In genomic region chr11:20360650-20361049, GRCh38 we compare ENCODE assay signal across 8 cellular contexts. TPM values are rescaled to one million over a fixed set of nuclear protein-coding genes. Genes with fewer than 3 reads are reported as not detected.
DNase-seq lines count a peak whose midpoint lies in the region; ATAC-seq and TF ChIP-seq lines count a peak whose summit lies in the region.

No MANE protein-coding gene starts in this region.

- in situ Hi-C loops in gastrocnemius medialis (cut with MboI; ENCODE audit: low sequenced_read_pairs in 4 of 4), result loop anchor here in 1 of 4 donors (25.0 kb wide), 1 partner anchor 423 kb away; no protein-coding TSS in a partner anchor

- TF ChIP-seq POLR2A in tibial nerve (IDR thresholded peaks at IDR 0.05), result no peak
- TF ChIP-seq POLR2A in gastrocnemius medialis (IDR thresholded peaks at IDR 0.05), result no peak
- TF ChIP-seq POLR2A in esophagus squamous epithelium (IDR thresholded peaks at IDR 0.05), result no peak

- H3K9me3 Mint-ChIP-seq in activated naive CD8-positive, alpha-beta T cell treated with anti-CD3 and anti-CD28 coated beads, Interleukin-2, amount 50 U/mL, for 24 hours, result peaks cover 6% of the 10 kb centered on the region

- peak overlapping the region; percentile 68 for H3K4me3 Mint-ChIP-seq in activated naive CD8-positive, alpha-beta T cell treated with anti-CD3 and anti-CD28 coated beads, Interleukin-2, amount 50 U/mL, for 24 hours

- H3K4me3 ChIP-seq in osteoblast (ENCODE audit: insufficient read depth, low read length) (peak overlapping the region; percentile 52), tibial nerve (peak overlapping the region in 1 of 4 donors; percentile 1), gastrocnemius medialis (no peak overlapping the region), esophagus squamous epithelium (no peak overlapping the region)

- 68 to 69% methylated on average over 7 of the region's 7 CpGs for WGBS in tibial nerve, 2 donors
- 42 to 54% methylated on average over 6 to 7 of the region's 7 CpGs for WGBS in esophagus squamous epithelium, 2 donors

- ATAC-seq in GM19452 (IDR thresholded peaks at IDR 0.05; ENCODE audit: unreplicated experiment) (peak; percentile 45), gastrocnemius medialis (no peak), GM21447 (IDR thresholded peaks at IDR 0.05; ENCODE audit: unreplicated experiment) (no peak)
- ATAC-seq in activated naive CD8-positive, alpha-beta T cell treated with anti-CD3 and anti-CD28 coated beads, Interleukin-2, amount 50 U/mL, for 24 hours, result peak; percentile 22

- H3K4me1 Mint-ChIP-seq in activated naive CD8-positive, alpha-beta T cell treated with anti-CD3 and anti-CD28 coated beads, Interleukin-2, amount 50 U/mL, for 24 hours, result peaks cover 43% of the 10 kb centered on the region

- H3K36me3 ChIP-seq in osteoblast (ENCODE audit: insufficient read depth, low read length) (no peaks in the 10 kb centered on the region), tibial nerve (no peaks in the 10 kb centered on the region), gastrocnemius medialis (no peaks in the 10 kb centered on the region), esophagus squamous epithelium (no peaks in the 10 kb centered on the region)

- DNase-seq in NAMALWA (ENCODE audit: low spot score), result peak; percentile 55
- DNase-seq in activated naive CD8-positive, alpha-beta T cell treated with anti-CD3 and anti-CD28 coated beads, Interleukin-2, amount 50 U/mL, for 24 hours, result peak; percentile 27
- peak; percentile 41 for DNase-seq in osteoblast (ENCODE audit: insufficient read length, low spot score, missing footprints)
- DNase-seq in tibial nerve (ENCODE audit: low spot score in 2 of 2), result no peak
- DNase-seq in gastrocnemius medialis, result no peak
- DNase-seq in esophagus squamous epithelium (lab: John Stamatoyannopoulos, UW), result no peak

- H3K36me3 Mint-ChIP-seq in activated naive CD8-positive, alpha-beta T cell treated with anti-CD3 and anti-CD28 coated beads, Interleukin-2, amount 50 U/mL, for 24 hours (ENCODE audit: low read depth), result peaks cover 1% of the 10 kb centered on the region

- no peaks in the 10 kb centered on the region for H3K27me3 Mint-ChIP-seq in activated naive CD8-positive, alpha-beta T cell treated with anti-CD3 and anti-CD28 coated beads, Interleukin-2, amount 50 U/mL, for 24 hours

- intact Hi-C loops in gastrocnemius medialis (cut with DNase I; ENCODE audit: low total_unique reads) (no loop called here), esophagus squamous epithelium (cut with DNase I) (no loop called here)

- H3K27me3 ChIP-seq in osteoblast (ENCODE audit: insufficient read depth, low read length) (no peaks in the 10 kb centered on the region), tibial nerve (no peaks in the 10 kb centered on the region), gastrocnemius medialis (no peaks in the 10 kb centered on the region), esophagus squamous epithelium (no peaks in the 10 kb centered on the region)

- H3K9me3 ChIP-seq in osteoblast (ENCODE audit: low read depth, low read length), result no peaks in the 10 kb centered on the region
- no peaks in the 10 kb centered on the region for H3K9me3 ChIP-seq in tibial nerve
- no peaks in the 10 kb centered on the region for H3K9me3 ChIP-seq in gastrocnemius medialis
- H3K9me3 ChIP-seq in esophagus squamous epithelium, result no peaks in the 10 kb centered on the region

- H2AFZ ChIP-seq in osteoblast (ENCODE audit: low read length), result peak overlapping the region; percentile 93

- TF ChIP-seq EP300 in tibial nerve (IDR thresholded peaks at IDR 0.05), result no peak

- peak overlapping the region; percentile 78 for H3K27ac Mint-ChIP-seq in activated naive CD8-positive, alpha-beta T cell treated with anti-CD3 and anti-CD28 coated beads, Interleukin-2, amount 50 U/mL, for 24 hours

- TF ChIP-seq CTCF in osteoblast (IDR thresholded peaks at IDR 0.05; ENCODE audit: extremely low read depth, low read depth, low read length) (no peak), tibial nerve (IDR thresholded peaks at IDR 0.05) (no peak), gastrocnemius medialis (IDR thresholded peaks at IDR 0.05 in 4 of 5, conservative IDR thresholded peaks at IDR 0.05 in 1 of 5) (no peak), esophagus squamous epithelium (IDR thresholded peaks at IDR 0.05) (no peak)

- H3K79me2 ChIP-seq in osteoblast (ENCODE audit: insufficient read depth, low read length), result peaks cover 14% of the 10 kb centered on the region

- H3K27ac ChIP-seq in osteoblast (ENCODE audit: low read depth, low read length), result no peak overlapping the region
- no peak overlapping the region for H3K27ac ChIP-seq in tibial nerve
- no peak overlapping the region for H3K27ac ChIP-seq in gastrocnemius medialis
- no peak overlapping the region for H3K27ac ChIP-seq in esophagus squamous epithelium

- H3K4me1 ChIP-seq in osteoblast (ENCODE audit: insufficient read depth, low read length) (peaks cover 8% of the 10 kb centered on the region), tibial nerve (peaks cover 0 to 14% (median 0%) of the 10 kb centered on the region in 4 donors), gastrocnemius medialis (peaks cover 12% of the 10 kb centered on the region in 2 donors), esophagus squamous epithelium (peaks cover 10 to 28% (median 20%) of the 10 kb centered on the region in 3 donors)

- peak overlapping the region; percentile 70 for H3K4me2 ChIP-seq in osteoblast (ENCODE audit: insufficient read depth, low read length)

- H4K20me1 ChIP-seq in osteoblast (ENCODE audit: insufficient read depth, low read length), result no peaks in the 10 kb centered on the region

RNA-seq across cellular contexts. Expression of gene HTATIP2, which starts 2.9 kb away (rescaled TPM):
- total RNA-seq in osteoblast (24.2 and 46.3 TPM in 2 replicates), tibial nerve (10 to 100 TPM; 19.3 to 37.1 (median 28.5) TPM), gastrocnemius medialis (10 to 100 TPM; 61.6 to 87.2 (median 75.8) TPM), esophagus squamous epithelium (10 to 100 TPM; 52.9 to 76.4 (median 61.3) TPM)

RNA-seq across cellular contexts. Expression of gene PRMT3, which starts 26.9 kb away (rescaled TPM):
- 20.3 and 20.6 TPM in 2 replicates for total RNA-seq in osteoblast
- 10 to 100 TPM; 17.8 to 29.4 (median 22.1) TPM for total RNA-seq in tibial nerve
- 10 to 100 TPM; 14.0 to 20.1 (median 17.0) TPM for total RNA-seq in gastrocnemius medialis
- total RNA-seq in esophagus squamous epithelium, result 10 to 100 TPM; 15.2 to 38.1 (median 23.0) TPM

Comparison
In these comparisons a context has a peak if more than half of its experiments do, and no peak if none do; other contexts are left out.
1. ATAC-seq: peak in GM19452 (single experiment) and activated naive CD8-positive, alpha-beta T cell treated with anti-CD3 and anti-CD28 coated beads, Interleukin-2, amount 50 U/mL, for 24 hours (single experiment); none in gastrocnemius medialis (0 of 2) and GM21447 (single experiment).
2. DNase-seq: peak in NAMALWA (single experiment), activated naive CD8-positive, alpha-beta T cell treated with anti-CD3 and anti-CD28 coated beads, Interleukin-2, amount 50 U/mL, for 24 hours (single experiment) and osteoblast (single experiment); none in tibial nerve (0 of 2), gastrocnemius medialis (0 of 2) and esophagus squamous epithelium (single experiment).